In the genomic region with DNA sequence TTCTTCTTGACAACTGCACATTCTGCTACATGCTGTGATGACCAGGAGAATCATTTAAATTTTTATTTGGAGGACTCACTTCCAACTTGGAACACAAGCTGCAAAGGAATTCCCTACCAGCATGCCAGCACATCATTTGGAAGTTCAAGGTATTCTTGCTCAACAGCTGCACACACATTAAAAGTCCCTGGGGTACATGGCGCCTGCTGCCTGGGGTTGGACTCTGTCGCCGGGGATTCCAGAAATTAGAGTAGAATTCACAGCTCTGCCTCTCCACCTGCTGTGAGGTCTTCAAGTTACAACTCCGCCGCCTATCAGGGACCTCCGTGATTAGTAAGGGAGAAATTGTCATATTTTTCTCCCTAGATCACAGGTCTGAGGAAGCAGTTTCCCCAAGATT, we compare ENCODE assay signal across 10 cellular contexts. TPM values are rescaled to one million over a fixed set of nuclear protein-coding genes. Genes with fewer than 3 reads are reported as not detected.
DNase-seq lines count a peak whose midpoint lies in the region; ATAC-seq and TF ChIP-seq lines count a peak whose summit lies in the region.
"Had no signal": no experiment of that assay in that cellular context is flagged by ENCODE, and none has a peak within 500 bp of the region (broad histone marks: within the 10 kb centered on the region; RNA-seq: fewer than 3 reads in every experiment).

No MANE protein-coding gene starts in this region.

- DNase-seq in mammary epithelial cell (no peak), AG20443 (ENCODE audit: low spot score) (no peak), cerebellar cortex (ENCODE audit: low spot score) (no peak), H7 (no peak)
- no peak for DNase-seq in naive thymus-derived CD4-positive, alpha-beta T cell

- peak overlapping the region; percentile 85 to 98 (median 90) for H3K27ac Mint-ChIP-seq in naive thymus-derived CD4-positive, alpha-beta T cell

- peaks cover 7% of the 10 kb centered on the region for H3K79me2 ChIP-seq in ACC112 (ENCODE audit: control insufficient read depth, insufficient read depth, low read length, unreplicated experiment)
- H3K79me2 ChIP-seq in mammary epithelial cell (ENCODE audit: insufficient read depth, low read length): no peaks in the 10 kb centered on the region

- H3K9ac ChIP-seq in HUES6 (ENCODE audit: low read length): no peak overlapping the region
- no peak overlapping the region for H3K9ac ChIP-seq in mammary epithelial cell (ENCODE audit: insufficient read depth, low read length)

- H3K27me3 Mint-ChIP-seq in naive thymus-derived CD4-positive, alpha-beta T cell: peaks cover 0 to 3% (median 0%) of the 10 kb centered on the region in 5 donors

- H3K4me1 ChIP-seq in ACC112 (ENCODE audit: control insufficient read depth, insufficient read depth, low read length, unreplicated experiment): peaks cover 3% of the 10 kb centered on the region
- H3K4me1 ChIP-seq in HUES6 (ENCODE audit: control insufficient read depth, insufficient read depth, low read length): no peaks in the 10 kb centered on the region
- H3K4me1 ChIP-seq in mammary epithelial cell (ENCODE audit: insufficient read depth, low read length): peaks cover 2% of the 10 kb centered on the region
- H3K4me1 ChIP-seq in naive thymus-derived CD4-positive, alpha-beta T cell (ENCODE audit: control insufficient read depth in 2 of 2, insufficient read depth in 2 of 2, low read length in 2 of 2): peaks cover 5% of the 10 kb centered on the region in 2 donors

- POLR2A ChIA-PET in naive thymus-derived CD4-positive, alpha-beta T cell (lab: Charles Lee): interaction anchor here (0.7 to 4.2 kb wide), 5 partner anchors 42 to 1321 kb away, joined by 3 to 35 read pairs (median 12); partner anchors contain the start of genes ZNF239 and ZNF485

- H3K9me3 ChIP-seq in HUES6 (ENCODE audit: control insufficient read depth, insufficient read depth, low read depth, low read length) (peaks cover 48% of the 10 kb centered on the region), mammary epithelial cell (replicated peaks; ENCODE audit: insufficient read depth, low read length) (peaks cover 35% of the 10 kb centered on the region)
- H3K9me3 ChIP-seq in naive thymus-derived CD4-positive, alpha-beta T cell (ENCODE audit: control insufficient read depth in 2 of 3, low read length in 3 of 3): peaks cover 12 to 43% (median 12%) of the 10 kb centered on the region in 3 experiments

- H3K27me3 ChIP-seq in ACC112 (ENCODE audit: insufficient read depth, low read length) (no peaks in the 10 kb centered on the region), HUES6 (ENCODE audit: control insufficient read depth, insufficient read depth, low read length) (peaks cover 24% of the 10 kb centered on the region), mammary epithelial cell (ENCODE audit: insufficient read depth, low read length) (no peaks in the 10 kb centered on the region), H7 (ENCODE audit: control insufficient read depth, insufficient read depth, low read length) (peaks cover 14% of the 10 kb centered on the region)
- no peaks in the 10 kb centered on the region for H3K27me3 ChIP-seq in naive thymus-derived CD4-positive, alpha-beta T cell (ENCODE audit: control insufficient read depth in 2 of 2, insufficient read depth in 2 of 2, low read length in 2 of 2)
- H3K27me3 ChIP-seq: left lung had no signal

- dilution Hi-C loops in mammary epithelial cell (cut with HindIII; ENCODE audit: low sequenced_read_pairs): no loop called here

- H2AFZ ChIP-seq in ACC112 (ENCODE audit: low read length, unreplicated experiment): peak overlapping the region; percentile 91
- H2AFZ ChIP-seq in mammary epithelial cell (ENCODE audit: low read depth, low read length): no peak overlapping the region

- no TSS peak for BruUV-seq in mammary epithelial cell (replicated peaks; lab: Mats Ljungman, UMichigan)

- H3K27ac ChIP-seq in ACC112 (ENCODE audit: low read depth, low read length) (no peak overlapping the region), HUES6 (ENCODE audit: low read depth, low read length) (no peak overlapping the region), mammary epithelial cell (ENCODE audit: insufficient read depth, low read depth, low read length) (no peak overlapping the region)
- H3K27ac ChIP-seq in naive thymus-derived CD4-positive, alpha-beta T cell (ENCODE audit: low read depth, low read length): peak overlapping the region; percentile 94
- H3K27ac ChIP-seq: KMS-11 had no signal

- WGBS in mammary epithelial cell (ENCODE audit: low coverage, missing lambda C conversion rate): 82% methylated on average over 6 of the region's 6 CpGs

- in situ Hi-C loops in mammary epithelial cell (cut with MboI; ENCODE audit: low sequenced_read_pairs in 2 of 2): no loop called here

- CTCF ChIA-PET in mammary epithelial cell (lab: Charles Lee; ENCODE audit: low non-redundant PET): no interaction called here
- CTCF ChIA-PET in naive thymus-derived CD4-positive, alpha-beta T cell (lab: Charles Lee): interaction anchor here (0.6 kb wide), 1 partner anchor 40 kb away, joined by 3 read pairs; no protein-coding TSS in a partner anchor

- H3K4me3 Mint-ChIP-seq in naive thymus-derived CD4-positive, alpha-beta T cell: peak overlapping the region; percentile 86 to 95 (median 93)

- peaks cover 8 to 31% (median 27%) of the 10 kb centered on the region in 7 donors for H3K4me1 Mint-ChIP-seq in naive thymus-derived CD4-positive, alpha-beta T cell

- no peak for TF ChIP-seq CTCF in mammary epithelial cell (conservative IDR thresholded peaks at IDR 0.05 in 1 of 2, IDR thresholded peaks at IDR 0.05 in 1 of 2; ENCODE audit: extremely low read depth in 1 of 2, insufficient read depth in 1 of 2, low read depth in 1 of 2, low read length in 2 of 2)

- peak overlapping the region; percentile 89 for H3K4me3 ChIP-seq in ACC112 (ENCODE audit: low read depth, low read length)
- peak overlapping the region; percentile 64; the same call in 1 of the 2 replicates for H3K4me3 ChIP-seq in HUES6 (ENCODE audit: low read depth, low read length)
- H3K4me3 ChIP-seq in mammary epithelial cell (replicated peaks in 1 of 3; ENCODE audit: insufficient read depth in 1 of 3, low read depth in 2 of 3, low read length in 3 of 3): peak overlapping the region in 1 of 3 experiments; percentile 65
- peak overlapping the region; percentile 70 for H3K4me3 ChIP-seq in naive thymus-derived CD4-positive, alpha-beta T cell (ENCODE audit: low read length)
- H3K4me3 ChIP-seq in H7 (ENCODE audit: insufficient read depth, low read depth, low read length): no peak overlapping the region

- no peak for ATAC-seq in naive thymus-derived CD4-positive, alpha-beta T cell
- ATAC-seq in GM18909 (IDR thresholded peaks at IDR 0.05; ENCODE audit: poor library complexity, unreplicated experiment): no peak

- no peaks in the 10 kb centered on the region for H4K20me1 ChIP-seq in mammary epithelial cell (ENCODE audit: insufficient read depth, low read length)

- peaks cover 6 to 50% (median 36%) of the 10 kb centered on the region in 11 donors for H3K9me3 Mint-ChIP-seq in naive thymus-derived CD4-positive, alpha-beta T cell

- peaks cover 51% of the 10 kb centered on the region for H3K36me3 ChIP-seq in ACC112 (ENCODE audit: insufficient read depth, low read length)
- peaks cover 36% of the 10 kb centered on the region for H3K36me3 ChIP-seq in HUES6 (ENCODE audit: control insufficient read depth, insufficient read depth, low read length)
- H3K36me3 ChIP-seq in mammary epithelial cell (ENCODE audit: insufficient read depth, low read length): no peaks in the 10 kb centered on the region
- peaks cover 20 to 36% (median 21%) of the 10 kb centered on the region in 3 experiments for H3K36me3 ChIP-seq in naive thymus-derived CD4-positive, alpha-beta T cell (ENCODE audit: control insufficient read depth in 2 of 3, insufficient read depth in 3 of 3, low read length in 3 of 3)
- peaks cover 15% of the 10 kb centered on the region for H3K36me3 ChIP-seq in H7 (replicated peaks; ENCODE audit: control insufficient read depth, insufficient read depth, low read length)

- H3K4me2 ChIP-seq in mammary epithelial cell (ENCODE audit: insufficient read depth, low read depth, low read length): peak overlapping the region; percentile 88

- intact Hi-C loops in mammary epithelial cell (cut with micrococcal nuclease): no loop called here
- intact Hi-C loops in naive thymus-derived CD4-positive, alpha-beta T cell (cut with micrococcal nuclease): loop anchor here in 1 of 2 donors (5.0 to 10.0 kb wide), 2 partner anchors 250 to 513 kb away; partner anchors contain the start of gene CSGALNACT2

- peaks cover 23 to 49% (median 46%) of the 10 kb centered on the region in 5 donors for H3K36me3 Mint-ChIP-seq in naive thymus-derived CD4-positive, alpha-beta T cell

RNA-seq across cellular contexts. Expression of gene ZNF32, which starts 1.1 kb away (rescaled TPM):
- total RNA-seq in mammary epithelial cell: 10 to 100 TPM; 13.8 to 21.3 TPM
- polyA plus RNA-seq in mammary epithelial cell: 14.9 TPM
- polyA minus RNA-seq in mammary epithelial cell: 18.9 TPM
- total RNA-seq in naive thymus-derived CD4-positive, alpha-beta T cell: 10 to 100 TPM; 19.3 to 47.0 (median 22.7) TPM
- 10 to 100 TPM; 92.2 to 98.8 TPM for polyA plus RNA-seq in naive thymus-derived CD4-positive, alpha-beta T cell
- total RNA-seq in H7 (2014; rRNA removed; shearing (Covaris generic)): 24.8 and 27.5 TPM in 2 replicates

RNA-seq across cellular contexts. Expression of gene ZNF485, which starts 41.3 kb away (rescaled TPM):
- 1 to 10 TPM; 5.0 to 6.5 TPM for total RNA-seq in mammary epithelial cell
- 3.2 TPM for polyA plus RNA-seq in mammary epithelial cell
- polyA minus RNA-seq in mammary epithelial cell: 1.5 TPM
- 10 to 100 TPM in 2 of 5 experiments, 1 to 10 TPM in 3; 2.9 to 13.1 (median 5.3) TPM for total RNA-seq in naive thymus-derived CD4-positive, alpha-beta T cell
- 1 to 10 TPM; 6.0 to 7.4 TPM for polyA plus RNA-seq in naive thymus-derived CD4-positive, alpha-beta T cell
- 3.7 and 4.9 TPM in 2 replicates for total RNA-seq in H7 (2014; rRNA removed; shearing (Covaris generic))
